ENCODE assay signal across 1 cellular context in genomic region chr13:112205990-112206389, GRCh38.
TF ChIP-seq lines count a peak whose summit lies in the region.

No MANE protein-coding gene starts in this region.

TF ChIP-seq in H1, 55 proteins besides CTCF, POLR2A, EP300 and RAD21:
- TF ChIP-seq EZH2 (IDR thresholded peaks at IDR 0.05; ENCODE audit: low read depth, low read length, severe bottlenecking) (peak; percentile 14), CHD2 (IDR thresholded peaks at IDR 0.05; ENCODE audit: low read length) (no peak), RNF2 (IDR thresholded peaks at IDR 0.05; ENCODE audit: borderline replicate concordance, low read depth, low read length, missing control alignments, poor library complexity, severe bottlenecking) (no peak)
